Comparison of ENCODE assay signal across 8 cellular contexts in the genomic region with DNA sequence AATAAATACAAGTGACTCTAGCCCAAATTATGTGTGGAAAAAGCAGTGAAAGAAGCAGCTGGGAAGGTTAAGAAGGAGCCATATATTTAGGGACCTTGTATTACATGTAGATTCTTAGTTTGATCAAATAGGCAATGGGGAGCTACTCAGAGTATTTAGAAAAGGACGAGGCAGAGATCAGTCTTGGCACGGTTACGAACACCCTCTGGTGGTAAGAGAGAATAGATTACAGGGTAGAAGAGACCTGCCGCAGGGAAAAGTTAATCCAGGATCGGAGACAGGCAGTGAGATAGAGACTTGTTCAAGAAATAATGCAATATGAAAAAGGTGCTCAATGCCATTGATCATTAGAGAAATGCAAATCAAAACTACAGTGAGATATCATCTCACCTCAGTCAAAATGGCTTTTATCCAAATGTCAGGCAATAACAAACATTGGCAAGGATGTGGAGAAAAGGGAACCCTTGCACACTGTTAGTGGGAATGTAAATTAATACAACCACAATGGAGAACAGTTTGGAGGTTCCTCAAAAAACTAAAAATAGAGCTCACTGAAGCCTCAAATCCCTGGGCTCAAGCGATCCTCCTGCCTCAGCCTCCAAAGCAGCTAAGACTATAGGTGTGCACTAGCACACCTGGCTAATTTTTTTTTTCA. TPM values are rescaled to one million over a fixed set of nuclear protein-coding genes. Genes with fewer than 3 reads are reported as not detected.
DNase-seq lines count a peak whose midpoint lies in the region; ATAC-seq and TF ChIP-seq lines count a peak whose summit lies in the region.

No MANE protein-coding gene starts in this region.

- H3K36me3 Mint-ChIP-seq in activated CD4-positive, alpha-beta memory T cell treated with anti-CD3 and anti-CD28 coated beads for 36 hours = no peaks in the 10 kb centered on the region

- no peaks in the 10 kb centered on the region for H3K4me1 ChIP-seq in right atrium auricular region
- no peaks in the 10 kb centered on the region for H3K4me1 ChIP-seq in adipocyte (ENCODE audit: control insufficient read depth, insufficient read depth, low read length)
- no peaks in the 10 kb centered on the region for H3K4me1 ChIP-seq in upper lobe of right lung

- H3K27ac ChIP-seq in right atrium auricular region (no peak overlapping the region), upper lobe of right lung (no peak overlapping the region)

- CTCF ChIA-PET in activated CD4-positive, alpha-beta memory T cell treated with anti-CD3 and anti-CD28 coated beads for 36 hours (lab: Charles Lee) = no interaction called here

- peaks cover 31% of the 10 kb centered on the region for H3K4me1 Mint-ChIP-seq in activated CD4-positive, alpha-beta memory T cell treated with anti-CD3 and anti-CD28 coated beads for 36 hours (ENCODE audit: low read depth)

- POLR2A ChIA-PET in activated CD4-positive, alpha-beta memory T cell treated with anti-CD3 and anti-CD28 coated beads for 36 hours (lab: Charles Lee) = no interaction called here

- H3K9ac ChIP-seq in adipocyte (ENCODE audit: low read length) = no peak overlapping the region

- TF ChIP-seq CTCF in right atrium auricular region (IDR thresholded peaks at IDR 0.05) = peak in 1 of 2 donors; percentile 47
- TF ChIP-seq CTCF in upper lobe of right lung (IDR thresholded peaks at IDR 0.05) = peak; percentile 42

- DNase-seq in Right ventricle myocardium superior (no peak), right atrium auricular region (ENCODE audit: low spot score) (no peak), adipocyte (ENCODE audit: low read depth) (peak; percentile 22), iris pigment epithelial cell (ENCODE audit: low read depth) (peak; percentile 61), upper lobe of right lung (no peak), NCI-H146 treated with DMSO at 0.1 percent for 48 hours (lab: John Stamatoyannopoulos, UW; ENCODE audit: unreplicated experiment) (no peak)
- DNase-seq in activated CD4-positive, alpha-beta T cell treated with anti-CD3 and anti-CD28 coated beads, Interleukin-2, amount 50 U/mL, for 1 hour = no peak
- DNase-seq in activated CD4-positive, alpha-beta memory T cell treated with anti-CD3 and anti-CD28 coated beads for 36 hours = no peak

- intact Hi-C loops in Right ventricle myocardium superior (cut with DNase I) (no loop called here), upper lobe of right lung (cut with DNase I) (no loop called here)
- intact Hi-C loops in activated CD4-positive, alpha-beta memory T cell treated with anti-CD3 and anti-CD28 coated beads for 36 hours (cut with micrococcal nuclease) = no loop called here

- ATAC-seq in Right ventricle myocardium superior (ENCODE audit: poor library complexity) = peak; percentile 80
- peak; percentile 81 for ATAC-seq in upper lobe of right lung

- H3K4me3 ChIP-seq in right atrium auricular region (no peak overlapping the region), adipocyte (ENCODE audit: low read length) (no peak overlapping the region), upper lobe of right lung (no peak overlapping the region)

- H3K27me3 Mint-ChIP-seq in activated CD4-positive, alpha-beta memory T cell treated with anti-CD3 and anti-CD28 coated beads for 36 hours = no peaks in the 10 kb centered on the region

- H3K36me3 ChIP-seq in right atrium auricular region (no peaks in the 10 kb centered on the region), adipocyte (ENCODE audit: control insufficient read depth, insufficient read depth, low read length, severe bottlenecking) (peaks cover 3% of the 10 kb centered on the region), upper lobe of right lung (peaks cover 6% of the 10 kb centered on the region)

- H3K9me3 Mint-ChIP-seq in activated CD4-positive, alpha-beta memory T cell treated with anti-CD3 and anti-CD28 coated beads for 36 hours = no peaks in the 10 kb centered on the region

- no peaks in the 10 kb centered on the region for H3K27me3 ChIP-seq in right atrium auricular region
- no peaks in the 10 kb centered on the region for H3K27me3 ChIP-seq in adipocyte (replicated peaks; ENCODE audit: control insufficient read depth, insufficient read depth, low read length)
- no peaks in the 10 kb centered on the region for H3K27me3 ChIP-seq in upper lobe of right lung

- no peak overlapping the region for H3K27ac Mint-ChIP-seq in activated CD4-positive, alpha-beta memory T cell treated with anti-CD3 and anti-CD28 coated beads for 36 hours

- H3K4me3 Mint-ChIP-seq in activated CD4-positive, alpha-beta memory T cell treated with anti-CD3 and anti-CD28 coated beads for 36 hours = no peak overlapping the region

- no peaks in the 10 kb centered on the region for H3K9me3 ChIP-seq in right atrium auricular region
- no peaks in the 10 kb centered on the region for H3K9me3 ChIP-seq in adipocyte (ENCODE audit: control insufficient read depth, low read length)
- H3K9me3 ChIP-seq in upper lobe of right lung = no peaks in the 10 kb centered on the region

RNA-seq across cellular contexts. Expression of a gene that starts 12.0 kb away (rescaled TPM):
- 14.3 TPM for total RNA-seq in Right ventricle myocardium superior
- 10 to 100 TPM; 12.6 to 16.2 TPM for total RNA-seq in right atrium auricular region
- 22.7 TPM for total RNA-seq in upper lobe of right lung
- 10 to 100 TPM; 35.1 to 37.8 TPM for total RNA-seq in activated CD4-positive, alpha-beta memory T cell treated with anti-CD3 and anti-CD28 coated beads for 36 hours

RNA-seq across cellular contexts. Expression of a gene that starts 44.7 kb away (rescaled TPM):
- total RNA-seq in Right ventricle myocardium superior (4.5 TPM), right atrium auricular region (1 to 10 TPM; 5.0 to 5.7 TPM), upper lobe of right lung (76.3 TPM)
- 1 to 10 TPM; 4.4 to 4.8 TPM for total RNA-seq in activated CD4-positive, alpha-beta memory T cell treated with anti-CD3 and anti-CD28 coated beads for 36 hours

Comparison
In these comparisons a context has a peak if more than half of its experiments do, and no peak if none do; other contexts are left out.
1. DNase-seq: peak in adipocyte (single experiment) and iris pigment epithelial cell (single experiment); none in Right ventricle myocardium superior (single experiment), right atrium auricular region (single experiment), upper lobe of right lung (single experiment), activated CD4-positive, alpha-beta T cell treated with anti-CD3 and anti-CD28 coated beads, Interleukin-2, amount 50 U/mL, for 1 hour (single experiment), activated CD4-positive, alpha-beta memory T cell treated with anti-CD3 and anti-CD28 coated beads for 36 hours (single experiment) and NCI-H146 treated with DMSO at 0.1 percent for 48 hours (single experiment).
2. RNA of a gene that starts 44.7 kb away (total RNA-seq): 76.3 TPM in upper lobe of right lung (single experiment); 5.0 to 5.7 TPM in right atrium auricular region, 4.4 to 4.8 TPM in activated CD4-positive, alpha-beta memory T cell treated with anti-CD3 and anti-CD28 coated beads for 36 hours and 4.5 TPM in Right ventricle myocardium superior (single experiment); every median in the first group is over 10 times any median in the second.